ENCODE assay signal across 1 cellular context in the genomic region with DNA sequence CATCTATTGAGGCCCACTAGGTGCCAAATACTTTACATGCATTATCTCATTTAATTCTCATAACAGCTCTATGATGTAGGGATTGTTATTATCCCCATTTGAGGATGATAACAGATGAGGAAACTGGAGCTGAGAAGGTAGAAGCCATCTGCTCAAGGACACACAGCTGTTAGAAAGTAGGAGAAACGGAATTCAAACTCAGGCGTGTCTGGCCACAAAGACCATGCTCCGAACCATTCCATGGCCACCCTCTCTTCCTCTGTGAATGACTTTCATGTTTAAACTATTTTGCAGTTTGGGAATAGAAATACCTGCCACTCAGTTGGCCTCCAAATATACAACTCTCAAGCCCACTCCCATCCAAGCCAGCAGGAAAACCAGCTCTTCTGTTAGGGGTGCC.
TF ChIP-seq lines count a peak whose summit lies in the region.

No MANE protein-coding gene starts in this region.

TF ChIP-seq in IMR-90, 13 proteins besides CTCF, POLR2A, EP300 and RAD21 (continued from another document):
- TF ChIP-seq RFX5 (IDR thresholded peaks at IDR 0.05; ENCODE audit: low read depth, low read length), result no peak
- no peak for TF ChIP-seq FOS (IDR thresholded peaks at IDR 0.05; ENCODE audit: low read depth, low read length)
- no peak for TF ChIP-seq CEBPB (IDR thresholded peaks at IDR 0.05; ENCODE audit: low read depth, low read length)
- TF ChIP-seq MAFK (IDR thresholded peaks at IDR 0.05; ENCODE audit: low read depth, low read length), result no peak
- TF ChIP-seq, protein P1, sequence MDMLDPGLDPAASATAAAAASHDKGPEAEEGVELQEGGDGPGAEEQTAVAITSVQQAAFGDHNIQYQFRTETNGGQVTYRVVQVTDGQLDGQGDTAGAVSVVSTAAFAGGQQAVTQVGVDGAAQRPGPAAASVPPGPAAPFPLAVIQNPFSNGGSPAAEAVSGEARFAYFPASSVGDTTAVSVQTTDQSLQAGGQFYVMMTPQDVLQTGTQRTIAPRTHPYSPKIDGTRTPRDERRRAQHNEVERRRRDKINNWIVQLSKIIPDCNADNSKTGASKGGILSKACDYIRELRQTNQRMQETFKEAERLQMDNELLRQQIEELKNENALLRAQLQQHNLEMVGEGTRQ (IDR thresholded peaks at IDR 0.05; ENCODE audit: low read depth, low read length), result no peak
- TF ChIP-seq BHLHE40 (IDR thresholded peaks at IDR 0.05; ENCODE audit: low read depth, low read length), result no peak
- TF ChIP-seq RCOR1 (IDR thresholded peaks at IDR 0.05; ENCODE audit: insufficient replicate concordance, low read length), result no peak
- TF ChIP-seq CHD1 (IDR thresholded peaks at IDR 0.05; ENCODE audit: low read depth, low read length), result no peak
- TF ChIP-seq SMC3 (IDR thresholded peaks at IDR 0.05; ENCODE audit: low read depth, low read length), result no peak
- no peak for TF ChIP-seq MAZ (IDR thresholded peaks at IDR 0.05; ENCODE audit: borderline replicate concordance, low read depth, low read length)
- TF ChIP-seq, protein P2, sequence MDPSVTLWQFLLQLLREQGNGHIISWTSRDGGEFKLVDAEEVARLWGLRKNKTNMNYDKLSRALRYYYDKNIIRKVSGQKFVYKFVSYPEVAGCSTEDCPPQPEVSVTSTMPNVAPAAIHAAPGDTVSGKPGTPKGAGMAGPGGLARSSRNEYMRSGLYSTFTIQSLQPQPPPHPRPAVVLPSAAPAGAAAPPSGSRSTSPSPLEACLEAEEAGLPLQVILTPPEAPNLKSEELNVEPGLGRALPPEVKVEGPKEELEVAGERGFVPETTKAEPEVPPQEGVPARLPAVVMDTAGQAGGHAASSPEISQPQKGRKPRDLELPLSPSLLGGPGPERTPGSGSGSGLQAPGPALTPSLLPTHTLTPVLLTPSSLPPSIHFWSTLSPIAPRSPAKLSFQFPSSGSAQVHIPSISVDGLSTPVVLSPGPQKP (IDR thresholded peaks at IDR 0.05; ENCODE audit: borderline replicate concordance, low read depth, low read length), result no peak
- no peak for TF ChIP-seq NFE2L2 (IDR thresholded peaks at IDR 0.05; ENCODE audit: low read depth, low read length)
TF ChIP-seq in IMR-90: peak in this region for 0.
